21 cellular contexts compared by ENCODE assay signal in genomic region chr5:150184990-150185952, GRCh38. TPM values are rescaled to one million over a fixed set of nuclear protein-coding genes. Genes with fewer than 3 reads are reported as not detected.
A peak's percentile ranks its signal among the peaks of the same experiment; 100 is the strongest.
DNase-seq lines count a peak whose midpoint lies in the region; ATAC-seq and TF ChIP-seq lines count a peak whose summit lies in the region.
"Had no signal": no experiment of that assay in that cellular context is flagged by ENCODE, and none has a peak within 500 bp of the region (broad histone marks: within the 10 kb centered on the region; RNA-seq: fewer than 3 reads in every experiment).

No MANE protein-coding gene starts in this region.

- peaks cover 0 to 5% (median 0%) of the 10 kb centered on the region in 4 donors for H3K27me3 ChIP-seq in liver (ENCODE audit: control insufficient read depth in 4 of 4, insufficient read depth in 4 of 4, low read length in 3 of 4)

- no peaks in the 10 kb centered on the region for H3K36me3 ChIP-seq in liver (ENCODE audit: control insufficient read depth in 4 of 4, insufficient read depth in 3 of 4, low read depth in 1 of 4, low read length in 3 of 4)
- H3K36me3 ChIP-seq: brain microvascular endothelial cell had no signal

- ATAC-seq in HG02610 (IDR thresholded peaks at IDR 0.05; ENCODE audit: unreplicated experiment): no peak
- ATAC-seq: A549 had no signal

- no peak overlapping the region for H3K9ac ChIP-seq in liver (ENCODE audit: low read depth in 1 of 2, low read length in 2 of 2)

- TF ChIP-seq POLR2A in erythroblast (IDR thresholded peaks at IDR 0.05; ENCODE audit: low read length): no peak

- peak overlapping the region in 1 of 2 donors; percentile 38 for H3K27ac ChIP-seq in liver (ENCODE audit: low read depth in 1 of 2, low read length in 2 of 2)
- H3K27ac ChIP-seq: A549, brain microvascular endothelial cell, RWPE1 had no signal

- TF ChIP-seq RAD21 in liver (IDR thresholded peaks at IDR 0.05): peak in 1 of 2 donors; percentile 29

- H3K9me3 ChIP-seq in liver (ENCODE audit: control insufficient read depth in 4 of 4, low read length in 3 of 4): no peaks in the 10 kb centered on the region
- H3K9me3 ChIP-seq: A549 had no signal

- no peak overlapping the region for H3K4me3 ChIP-seq in liver (ENCODE audit: low read depth in 1 of 3, low read length in 3 of 3)
- H3K4me3 ChIP-seq: A549 had no signal

- no peak for TF ChIP-seq CTCF in liver (IDR thresholded peaks at IDR 0.05; ENCODE audit: low read depth, low read length, missing input control)

- H3K4me1 ChIP-seq in liver (ENCODE audit: control insufficient read depth in 4 of 4, insufficient read depth in 4 of 4, low read length in 3 of 4): peaks cover 8 to 32% (median 17%) of the 10 kb centered on the region in 4 donors
- H3K4me1 ChIP-seq: A549 had no signal

- WGBS in liver: 38% methylated on average over 13 of the region's 13 CpGs

- DNase-seq in SIG-M5 treated with dmso at 0.1 percent for 504 hours (lab: John Stamatoyannopoulos, UW; ENCODE audit: unreplicated experiment) (peak; percentile 74), SIG-M5 (lab: John Stamatoyannopoulos, UW) (no peak), SKM-1 (lab: John Stamatoyannopoulos, UW; ENCODE audit: unreplicated experiment) (peak; percentile 78), erythroblast (lab: John Stamatoyannopoulos, UW) (no peak), hypothalamus (lab: John Stamatoyannopoulos, UW) (no peak)
- no peak for DNase-seq in activated effector memory CD4-positive, alpha-beta T cell treated with Interleukin-2 at 50 U/mL for 16 hours
- DNase-seq: brain microvascular endothelial cell; KBM-7; NCI-H1048; NCI-H1930; NK-92 treated with Interleukin-12 subunit alpha and Interleukin-12 subunit beta, amount 100 ng/mL, for 24 hours; nucleus accumbens; retina had no signal

TF ChIP-seq in liver, 16 proteins besides CTCF, POLR2A, EP300 and RAD21:
- no peak for TF ChIP-seq TAF1 (conservative IDR thresholded peaks at IDR 0.05)
- peak; percentile 93 to 95 for TF ChIP-seq HNF4A (conservative IDR thresholded peaks at IDR 0.05)
- TF ChIP-seq YY1 (IDR thresholded peaks at IDR 0.05): peak; percentile 85
- TF ChIP-seq SP1 (IDR thresholded peaks at IDR 0.05): peak; percentile 96
- no peak for TF ChIP-seq GABPA (IDR thresholded peaks at IDR 0.05 in 1 of 2, conservative IDR thresholded peaks at IDR 0.05 in 1 of 2)
- TF ChIP-seq FOXA1 (IDR thresholded peaks at IDR 0.05): peak; percentile 56
- peak; percentile 65 for TF ChIP-seq MAX (IDR thresholded peaks at IDR 0.05)
- TF ChIP-seq REST (IDR thresholded peaks at IDR 0.05): peak; percentile 57
- no peak for TF ChIP-seq EGR1 (IDR thresholded peaks at IDR 0.05; ENCODE audit: low read depth in 2 of 2)
- TF ChIP-seq JUND (IDR thresholded peaks at IDR 0.05): no peak
- peak; percentile 44 for TF ChIP-seq FOXA2 (IDR thresholded peaks at IDR 0.05)
- no peak for TF ChIP-seq ZBTB33 (IDR thresholded peaks at IDR 0.05)
- no peak for TF ChIP-seq ATF3 (IDR thresholded peaks at IDR 0.05)
- TF ChIP-seq RXRA (IDR thresholded peaks at IDR 0.05): peak; percentile 61 to 76
- peak; percentile 85 for TF ChIP-seq HNF4G (IDR thresholded peaks at IDR 0.05)

RNA-seq across cellular contexts. Expression of gene SLC6A7, which starts 4.6 kb away (rescaled TPM):
- not detected for total RNA-seq in liver
- not detected for polyA plus RNA-seq in liver
- total RNA-seq: activated CD8-positive, alpha-beta memory T cell treated with anti-CD3 and anti-CD28 coated beads for 36 hours; mucosa of gallbladder had no signal
- polyA plus RNA-seq: A549, BJ had no signal

RNA-seq across cellular contexts. Expression of gene CDX1, which starts 18.7 kb away (rescaled TPM):
- not detected for total RNA-seq in liver
- not detected for polyA plus RNA-seq in liver
- total RNA-seq: activated CD8-positive, alpha-beta memory T cell treated with anti-CD3 and anti-CD28 coated beads for 36 hours; ureter had no signal
- polyA plus RNA-seq: A549 had no signal

RNA-seq across cellular contexts. Expression of gene PDGFRB, which starts 29.6 kb away (rescaled TPM):
- 10 to 100 TPM; 10.6 to 13.1 TPM for total RNA-seq in liver
- polyA plus RNA-seq in liver: 1 to 10 TPM; 5.2 to 6.1 TPM

Comparison
In these comparisons a context has a peak if more than half of its experiments do, and no peak if none do; other contexts are left out.
1. DNase-seq: peak in SIG-M5 treated with dmso at 0.1 percent for 504 hours (single experiment) and SKM-1 (single experiment); none in SIG-M5 (single experiment), erythroblast (0 of 2), hypothalamus (0 of 51) and activated effector memory CD4-positive, alpha-beta T cell treated with Interleukin-2 at 50 U/mL for 16 hours (single experiment).